Comparison of ENCODE assay signal across 30 cellular contexts in genomic region chr6:449486-450419, GRCh38. TPM values are rescaled to one million over a fixed set of nuclear protein-coding genes. Genes with fewer than 3 reads are reported as not detected.
DNase-seq lines count a peak whose midpoint lies in the region; ATAC-seq and TF ChIP-seq lines count a peak whose summit lies in the region.
"Had no signal": no experiment of that assay in that cellular context is flagged by ENCODE, and none has a peak within 500 bp of the region (broad histone marks: within the 10 kb centered on the region; RNA-seq: fewer than 3 reads in every experiment).

No MANE protein-coding gene starts in this region.

- H3K27ac ChIP-seq in H9 (ENCODE audit: insufficient read length, low read depth, low read length), result no peak overlapping the region
- H3K27ac ChIP-seq: body of pancreas, left lung, right atrium auricular region, upper lobe of right lung had no signal

- no peaks in the 10 kb centered on the region for H3K23me2 ChIP-seq in H9 (ENCODE audit: insufficient read length, low read depth, low read length, poor library complexity, severe bottlenecking)

- H3K27ac Mint-ChIP-seq in activated CD4-positive, alpha-beta T cell treated with anti-CD3 and anti-CD28 coated beads for 36 hours, result peak overlapping the region; percentile 40
- H3K27ac Mint-ChIP-seq in H9, result no peak overlapping the region
- peak overlapping the region; percentile 30 for H3K27ac Mint-ChIP-seq in activated naive CD8-positive, alpha-beta T cell treated with anti-CD3 and anti-CD28 coated beads, Interleukin-2, amount 10 ng/mL, durations not matched to agents 7 days and 5 days

- H2BK12ac ChIP-seq in H9 (ENCODE audit: insufficient read length, low read depth, low read length), result no peak overlapping the region

- POLR2A ChIA-PET in activated CD4-positive, alpha-beta T cell treated with anti-CD3 and anti-CD28 coated beads for 36 hours (lab: Charles Lee), result interaction anchor here (0.8 kb wide), 1 partner anchor 35 kb away, joined by 7 read pairs; no protein-coding TSS in a partner anchor
- POLR2A ChIA-PET in activated naive CD8-positive, alpha-beta T cell treated with anti-CD3 and anti-CD28 coated beads, Interleukin-2, amount 10 ng/mL, durations not matched to agents 7 days and 5 days (lab: Charles Lee), result interaction anchor here (0.6 to 1.3 kb wide), 4 partner anchors 19 to 50 kb away, joined by 3 to 4 read pairs (median 3); no protein-coding TSS in a partner anchor

- no peak for ATAC-seq in activated CD4-positive, alpha-beta T cell treated with anti-CD3 and anti-CD28 coated beads for 36 hours
- no peak for ATAC-seq in activated naive CD8-positive, alpha-beta T cell treated with anti-CD3 and anti-CD28 coated beads, Interleukin-2, amount 10 ng/mL, durations not matched to agents 7 days and 5 days (ENCODE audit: low read depth)
- no peak for ATAC-seq in sciatic nerve
- no peak for ATAC-seq in HG02588 (IDR thresholded peaks at IDR 0.05; ENCODE audit: unreplicated experiment)
- ATAC-seq: body of pancreas, esophagus mucosa, left lung, upper lobe of right lung had no signal

- no peak overlapping the region for H2BK20ac ChIP-seq in H9 (ENCODE audit: low read depth, low read length, poor library complexity, severe bottlenecking)

- no peaks in the 10 kb centered on the region for H4K20me1 ChIP-seq in H9 (ENCODE audit: control insufficient read depth, insufficient read depth, insufficient read length)

- intact Hi-C loops in activated CD4-positive, alpha-beta T cell treated with anti-CD3 and anti-CD28 coated beads for 36 hours (cut with DNase I, micrococcal nuclease), result loop anchor here in 1 of 2 experiments (5.0 kb wide), 1 partner anchor 47 kb away; no protein-coding TSS in a partner anchor
- intact Hi-C loops in sciatic nerve (cut with DNase I), result no loop called here

- DNase-seq in activated CD4-positive, alpha-beta T cell treated with anti-CD3 and anti-CD28 coated beads for 36 hours, result no peak
- no peak for DNase-seq in activated CD4-positive, alpha-beta T cell treated with anti-CD3 and anti-CD28 coated beads for 4 hours
- DNase-seq in H9 (peak; percentile 18), sciatic nerve (ENCODE audit: low spot score) (peak; percentile 48), medulla oblongata (ENCODE audit: extremely low spot score) (no peak), CD1c-positive myeloid dendritic cell (ENCODE audit: extremely low spot score) (no peak)
- DNase-seq in activated naive CD8-positive, alpha-beta T cell treated with anti-CD3 and anti-CD28 coated beads, Interleukin-2, amount 10 ng/mL, durations not matched to agents 7 days and 5 days, result no peak
- DNase-seq: activated CD4-positive, alpha-beta T cell treated with anti-CD3 and anti-CD28 coated beads for 48 hours; activated gamma-delta T cell treated with Interleukin-2 at 50 U/mL for 16 hours; body of pancreas; Calu3; CD4-positive, CD25-positive, alpha-beta regulatory T cell; dermis blood vessel endothelial cell; DMS79 treated with DMSO at 0.1 percent for 48 hours; GDM1; glutamatergic neuron; left lung; mesenchymal stem cell; NCI-H1417 treated with DMSO at 0.1 percent for 48 hours; NCI-H2081; NCI-H2227 treated with DMSO at 0.1 percent for 48 hours; NCI-H526; NK-92 treated with Interleukin-12 subunit alpha and Interleukin-12 subunit beta, amount 100 ng/mL, for 24 hours; SK-N-SH; upper lobe of right lung had no signal

- no peak overlapping the region for H2BK120ac ChIP-seq in H9 (ENCODE audit: low read depth, low read length, poor library complexity, severe bottlenecking)

- no peak overlapping the region for H3K4me3 Mint-ChIP-seq in activated CD4-positive, alpha-beta T cell treated with anti-CD3 and anti-CD28 coated beads for 36 hours
- no peak overlapping the region for H3K4me3 Mint-ChIP-seq in H9
- H3K4me3 Mint-ChIP-seq in activated naive CD8-positive, alpha-beta T cell treated with anti-CD3 and anti-CD28 coated beads, Interleukin-2, amount 10 ng/mL, durations not matched to agents 7 days and 5 days, result no peak overlapping the region

- H3K18ac ChIP-seq in H9 (ENCODE audit: insufficient read length, low read depth, low read length), result no peak overlapping the region

- H4K91ac ChIP-seq in H9 (ENCODE audit: insufficient read length, low read depth, low read length), result no peak overlapping the region

- no peak overlapping the region for H4K5ac ChIP-seq in H9 (ENCODE audit: insufficient read length, low read depth, low read length)

- no peaks in the 10 kb centered on the region for H3K9me3 Mint-ChIP-seq in activated CD4-positive, alpha-beta T cell treated with anti-CD3 and anti-CD28 coated beads for 36 hours (ENCODE audit: low read depth)
- peaks cover 15 to 23% of the 10 kb centered on the region in 2 experiments for H3K9me3 Mint-ChIP-seq in H9
- H3K9me3 Mint-ChIP-seq in activated naive CD8-positive, alpha-beta T cell treated with anti-CD3 and anti-CD28 coated beads, Interleukin-2, amount 10 ng/mL, durations not matched to agents 7 days and 5 days, result no peaks in the 10 kb centered on the region

- CTCF ChIA-PET in activated CD4-positive, alpha-beta T cell treated with anti-CD3 and anti-CD28 coated beads for 36 hours (lab: Charles Lee), result interaction anchor here (0.6 kb wide), 1 partner anchor 44 kb away, joined by 3 read pairs; no protein-coding TSS in a partner anchor

- no peak overlapping the region for H3K14ac ChIP-seq in H9 (ENCODE audit: insufficient read depth, low read length)

- no peak overlapping the region for H3K9ac ChIP-seq in H9 (ENCODE audit: extremely low read depth, insufficient read length, low read length)
- H3K9ac ChIP-seq: SK-N-SH had no signal

- H3K23ac ChIP-seq in H9 (ENCODE audit: insufficient read length, low read depth, low read length), result no peak overlapping the region

- no peaks in the 10 kb centered on the region for H3K79me1 ChIP-seq in H9 (ENCODE audit: insufficient read depth, low read depth, low read length, poor library complexity, severe bottlenecking)

- H3K36me3 Mint-ChIP-seq in activated CD4-positive, alpha-beta T cell treated with anti-CD3 and anti-CD28 coated beads for 36 hours (ENCODE audit: low read depth), result peaks cover 5% of the 10 kb centered on the region
- H3K36me3 Mint-ChIP-seq in H9 (ENCODE audit: insufficient read depth in 1 of 3, low read depth in 3 of 3), result peaks cover 3 to 22% (median 11%) of the 10 kb centered on the region in 3 experiments; a peak in 6 of 7 replicates
- peaks cover 2% of the 10 kb centered on the region for H3K36me3 Mint-ChIP-seq in activated naive CD8-positive, alpha-beta T cell treated with anti-CD3 and anti-CD28 coated beads, Interleukin-2, amount 10 ng/mL, durations not matched to agents 7 days and 5 days
- H3K36me3 Mint-ChIP-seq: CD4-positive, CD25-positive, alpha-beta regulatory T cell had no signal

- no peak overlapping the region for H2AFZ ChIP-seq in H9 (ENCODE audit: low read length)

- no peaks in the 10 kb centered on the region for H3K27me3 Mint-ChIP-seq in activated CD4-positive, alpha-beta T cell treated with anti-CD3 and anti-CD28 coated beads for 36 hours
- H3K27me3 Mint-ChIP-seq in H9 (ENCODE audit: low read depth), result no peaks in the 10 kb centered on the region
- no peaks in the 10 kb centered on the region for H3K27me3 Mint-ChIP-seq in activated naive CD8-positive, alpha-beta T cell treated with anti-CD3 and anti-CD28 coated beads, Interleukin-2, amount 10 ng/mL, durations not matched to agents 7 days and 5 days

- H2BK5ac ChIP-seq in H9 (ENCODE audit: insufficient read length, low read length), result no peak overlapping the region

- H3K4ac ChIP-seq in H9 (ENCODE audit: low read depth, low read length), result no peak overlapping the region

- no peak overlapping the region for H3T11ph ChIP-seq in H9 (ENCODE audit: low read length)

- peaks cover 48% of the 10 kb centered on the region for H3K4me1 Mint-ChIP-seq in activated CD4-positive, alpha-beta T cell treated with anti-CD3 and anti-CD28 coated beads for 36 hours
- H3K4me1 Mint-ChIP-seq in H9, result no peaks in the 10 kb centered on the region
- peaks cover 38% of the 10 kb centered on the region for H3K4me1 Mint-ChIP-seq in activated naive CD8-positive, alpha-beta T cell treated with anti-CD3 and anti-CD28 coated beads, Interleukin-2, amount 10 ng/mL, durations not matched to agents 7 days and 5 days

- H3K79me2 ChIP-seq in H9 (ENCODE audit: insufficient read depth, low read length), result no peaks in the 10 kb centered on the region

- WGBS in H9 (ENCODE audit: extremely low coverage, insufficient read length, low lambda C conversion rate), result no CpG with 5 or more reads among the region's 62 CpGs

- no peaks in the 10 kb centered on the region for H3K4me1 ChIP-seq in H9 (ENCODE audit: insufficient read depth, low read length)
- H3K4me1 ChIP-seq: body of pancreas, left lung, upper lobe of right lung had no signal

- H3K4me2 ChIP-seq in H9 (ENCODE audit: insufficient read depth, insufficient read length, low read length), result no peak overlapping the region
- H3K4me2 ChIP-seq: SK-N-SH, smooth muscle cell had no signal

- TF ChIP-seq CTCF in H9 (conservative IDR thresholded peaks at IDR 0.05), result no peak

- H3K27me3 ChIP-seq in H9 (ENCODE audit: insufficient read depth, low read length), result no peaks in the 10 kb centered on the region
- H3K27me3 ChIP-seq: body of pancreas, right atrium auricular region, upper lobe of right lung had no signal

- H2BK15ac ChIP-seq in H9 (ENCODE audit: low read depth, low read length), result no peak overlapping the region

- no peak overlapping the region for H4K8ac ChIP-seq in H9 (replicated peaks; ENCODE audit: insufficient read length, low read depth, low read length)

- no peak overlapping the region for H2AK5ac ChIP-seq in H9 (ENCODE audit: insufficient read length, low read length)

- no peak overlapping the region for H3K56ac ChIP-seq in H9 (ENCODE audit: insufficient read length, low read depth, low read length)

- peaks cover 6% of the 10 kb centered on the region for H3K9me3 ChIP-seq in H9 (ENCODE audit: control insufficient read depth, low read depth, low read length)
- H3K9me3 ChIP-seq: body of pancreas, left lung, right atrium auricular region, SK-N-SH, upper lobe of right lung had no signal

RNA-seq across cellular contexts. Expression of gene IRF4, which starts 58.2 kb away (rescaled TPM):
- 100 to 1,000 TPM; 601 to 617 TPM for total RNA-seq in activated CD4-positive, alpha-beta T cell treated with anti-CD3 and anti-CD28 coated beads for 36 hours
- total RNA-seq in H9 (2021), result 0.31 and 0.68 TPM in 2 replicates
- 10 to 100 TPM; 94.2 to 95.1 TPM for total RNA-seq in activated naive CD8-positive, alpha-beta T cell treated with anti-CD3 and anti-CD28 coated beads, Interleukin-2, amount 10 ng/mL, durations not matched to agents 7 days and 5 days
- total RNA-seq in sciatic nerve, result 4.7 TPM
- total RNA-seq: Calu3, dermis blood vessel endothelial cell, LHCN-M2 had no signal

Comparison
In these comparisons a context has a peak if more than half of its experiments do, and no peak if none do; other contexts are left out.
1. DNase-seq: peak in H9 (single experiment) and sciatic nerve (single experiment); none in activated CD4-positive, alpha-beta T cell treated with anti-CD3 and anti-CD28 coated beads for 36 hours (single experiment), activated CD4-positive, alpha-beta T cell treated with anti-CD3 and anti-CD28 coated beads for 4 hours (0 of 2), activated naive CD8-positive, alpha-beta T cell treated with anti-CD3 and anti-CD28 coated beads, Interleukin-2, amount 10 ng/mL, durations not matched to agents 7 days and 5 days (single experiment), medulla oblongata (single experiment) and CD1c-positive myeloid dendritic cell (single experiment).
2. H3K27ac Mint-ChIP-seq: peak in activated CD4-positive, alpha-beta T cell treated with anti-CD3 and anti-CD28 coated beads for 36 hours (single experiment) and activated naive CD8-positive, alpha-beta T cell treated with anti-CD3 and anti-CD28 coated beads, Interleukin-2, amount 10 ng/mL, durations not matched to agents 7 days and 5 days (single experiment); none in H9 (0 of 3).
3. RNA of gene IRF4, which starts 58.2 kb away (total RNA-seq): 601 to 617 TPM in activated CD4-positive, alpha-beta T cell treated with anti-CD3 and anti-CD28 coated beads for 36 hours and 94.2 to 95.1 TPM in activated naive CD8-positive, alpha-beta T cell treated with anti-CD3 and anti-CD28 coated beads, Interleukin-2, amount 10 ng/mL, durations not matched to agents 7 days and 5 days; 4.7 TPM in sciatic nerve (single experiment) and 0.31 to 0.68 TPM in H9; every median in the first group is over 10 times any median in the second.